ENCODE assay signal across 8 cellular contexts in the genomic region with DNA sequence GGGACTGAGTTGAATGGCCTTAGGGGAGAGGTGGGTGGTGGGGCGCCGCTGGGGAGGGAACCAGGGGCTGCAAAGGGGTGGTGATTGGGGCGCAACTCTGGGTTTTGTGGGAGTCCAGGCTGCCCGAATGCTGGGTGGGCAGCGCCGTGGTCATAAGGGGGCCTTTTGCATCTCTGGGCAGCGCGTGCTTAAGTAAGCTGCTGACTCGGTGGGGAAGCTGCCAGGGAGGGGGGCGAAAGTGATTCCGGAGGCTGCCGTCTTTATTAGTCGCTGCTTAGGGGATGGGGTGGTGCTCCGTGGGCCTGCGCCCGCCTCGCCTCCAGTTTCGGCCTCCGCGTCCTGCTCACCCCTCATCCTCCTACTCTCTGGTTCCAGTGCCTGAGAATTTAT. TPM values are rescaled to one million over a fixed set of nuclear protein-coding genes. Genes with fewer than 3 reads are reported as not detected.
DNase-seq lines count a peak whose midpoint lies in the region; ATAC-seq and TF ChIP-seq lines count a peak whose summit lies in the region.

No MANE protein-coding gene starts in this region.

- peak overlapping the region; percentile 95 for H3K4me3 Mint-ChIP-seq in activated T-cell treated with anti-CD3 and anti-CD28 coated beads, Interleukin-2, amount 50 U/mL, for 4 hours
- H3K4me3 Mint-ChIP-seq in neural crest cell, result peak overlapping the region; percentile 99

- H3K27ac ChIP-seq in AG04450 (ENCODE audit: low read depth, low read length), result peak overlapping the region; percentile 61

- H3K36me3 Mint-ChIP-seq in activated T-cell treated with anti-CD3 and anti-CD28 coated beads, Interleukin-2, amount 50 U/mL, for 4 hours (ENCODE audit: insufficient read depth), result peaks cover 1% of the 10 kb centered on the region
- H3K36me3 Mint-ChIP-seq in neural crest cell (ENCODE audit: low read depth), result no peaks in the 10 kb centered on the region

- no peaks in the 10 kb centered on the region for H3K9me3 Mint-ChIP-seq in activated T-cell treated with anti-CD3 and anti-CD28 coated beads, Interleukin-2, amount 50 U/mL, for 4 hours
- no peaks in the 10 kb centered on the region for H3K9me3 Mint-ChIP-seq in neural crest cell

- H3K4me3 ChIP-seq in AG04450 (ENCODE audit: low read depth, low read length) (peak overlapping the region; percentile 87), fibroblast of villous mesenchyme (ENCODE audit: low read depth, low read length) (peak overlapping the region; percentile 85)

- POLR2A ChIA-PET in AG04450 (lab: Yijun Ruan, JAX), result interaction anchor here (0.6 to 0.7 kb wide), 2 partner anchors 56 to 73 kb away, joined by 3 to 5 read pairs; no protein-coding TSS in a partner anchor

- TF ChIP-seq CTCF in AG04450 (IDR thresholded peaks at IDR 0.05; ENCODE audit: low read depth, low read length), result no peak
- TF ChIP-seq CTCF in fibroblast of villous mesenchyme (IDR thresholded peaks at IDR 0.05; ENCODE audit: insufficient read depth, low read depth, low read length), result no peak
- TF ChIP-seq CTCF in neural crest cell (conservative IDR thresholded peaks at IDR 0.05), result no peak

- H3K4me1 Mint-ChIP-seq in activated T-cell treated with anti-CD3 and anti-CD28 coated beads, Interleukin-2, amount 50 U/mL, for 4 hours (ENCODE audit: low read depth), result peaks cover 27% of the 10 kb centered on the region
- H3K4me1 Mint-ChIP-seq in neural crest cell, result peaks cover 23% of the 10 kb centered on the region

- H3K9me3 ChIP-seq in AG04450 (ENCODE audit: control insufficient read depth, insufficient read depth, low read length), result no peaks in the 10 kb centered on the region

- peak overlapping the region; percentile 95 for H3K27ac Mint-ChIP-seq in neural crest cell (ENCODE audit: unreplicated experiment)

- ATAC-seq in activated T-cell treated with anti-CD3 and anti-CD28 coated beads, Interleukin-2, amount 50 U/mL, for 4 hours, result peak in 1 of 2 donors; percentile 4

- H3K27me3 ChIP-seq in AG04450 (ENCODE audit: control insufficient read depth, insufficient read depth, low read length), result no peaks in the 10 kb centered on the region

- H3K27me3 Mint-ChIP-seq in activated T-cell treated with anti-CD3 and anti-CD28 coated beads, Interleukin-2, amount 50 U/mL, for 4 hours (ENCODE audit: low read depth), result no peaks in the 10 kb centered on the region
- no peaks in the 10 kb centered on the region for H3K27me3 Mint-ChIP-seq in neural crest cell (ENCODE audit: low read depth)

- DNase-seq in AG04450 (ENCODE audit: low read depth, low spot score) (no peak), GM19238 (ENCODE audit: insufficient read length, low spot score) (peak; percentile 55), NCI-H2171 treated with DMSO at 0.1 percent for 48 hours (lab: John Stamatoyannopoulos, UW) (peak; percentile 52), fibroblast of villous mesenchyme (ENCODE audit: low read depth) (peak; percentile 40), neural crest cell (ENCODE audit: low read depth, low spot score) (no peak), superior temporal gyrus (ENCODE audit: extremely low spot score) (no peak)
- no peak for DNase-seq in activated T-cell treated with anti-CD3 and anti-CD28 coated beads, Interleukin-2, amount 50 U/mL, for 4 hours
- DNase-seq in effector CD8-positive, alpha-beta T cell (lab: John Stamatoyannopoulos, UW), result no peak

- CTCF ChIA-PET in AG04450 (lab: Charles Lee), result interaction anchor here (0.7 to 1.8 kb wide), 4 partner anchors 9 to 84 kb away, joined by 3 to 6 read pairs (median 4); a partner anchor contains a TSS

RNA-seq across cellular contexts. Expression of a gene that starts 0.5 kb away (rescaled TPM):
- polyA plus RNA-seq in AG04450 (2011; rRNA removed), result 140 and 159 TPM in 2 replicates
- 141 and 154 TPM in 2 replicates for polyA minus RNA-seq in AG04450 (2011; rRNA and poly(A)+ RNA removed)
- 10 to 100 TPM; 80.7 to 90.2 (median 89.9) TPM for total RNA-seq in activated T-cell treated with anti-CD3 and anti-CD28 coated beads, Interleukin-2, amount 50 U/mL, for 4 hours
- total RNA-seq in fibroblast of villous mesenchyme (133 and 136 TPM in 2 replicates), neural crest cell (136 and 144 TPM in 2 replicates)

RNA-seq across cellular contexts. Expression of a gene that starts 1.2 kb away (rescaled TPM):
- polyA plus RNA-seq in AG04450 (2011; rRNA removed), result 24.3 and 29.3 TPM in 2 replicates
- polyA minus RNA-seq in AG04450 (2011; rRNA and poly(A)+ RNA removed), result 24.9 and 35.0 TPM in 2 replicates
- total RNA-seq in activated T-cell treated with anti-CD3 and anti-CD28 coated beads, Interleukin-2, amount 50 U/mL, for 4 hours, result 1 to 10 TPM; 3.4 to 5.2 (median 5.2) TPM
- 33.2 and 38.7 TPM in 2 replicates for total RNA-seq in fibroblast of villous mesenchyme
- 24.9 and 26.0 TPM in 2 replicates for total RNA-seq in neural crest cell

RNA-seq across cellular contexts. Expression of a gene that starts 30.8 kb away (rescaled TPM):
- polyA plus RNA-seq in AG04450 (2011; rRNA removed), result 11.9 and 13.2 TPM in 2 replicates
- 10.4 and 13.0 TPM in 2 replicates for polyA minus RNA-seq in AG04450 (2011; rRNA and poly(A)+ RNA removed)
- total RNA-seq in activated T-cell treated with anti-CD3 and anti-CD28 coated beads, Interleukin-2, amount 50 U/mL, for 4 hours, result 10 to 100 TPM; 27.5 to 30.5 (median 30.3) TPM
- 11.6 and 14.2 TPM in 2 replicates for total RNA-seq in fibroblast of villous mesenchyme
- 43.1 and 43.9 TPM in 2 replicates for total RNA-seq in neural crest cell

Comparison
In these comparisons a context has a peak if more than half of its experiments do, and no peak if none do; other contexts are left out.
1. DNase-seq: peak in GM19238 (single experiment), NCI-H2171 treated with DMSO at 0.1 percent for 48 hours (single experiment) and fibroblast of villous mesenchyme (single experiment); none in AG04450 (single experiment), activated T-cell treated with anti-CD3 and anti-CD28 coated beads, Interleukin-2, amount 50 U/mL, for 4 hours (single experiment), neural crest cell (single experiment), superior temporal gyrus (single experiment) and effector CD8-positive, alpha-beta T cell (single experiment).